1 cellular context compared by ENCODE assay signal in genomic region chr3:46549408-46549904, GRCh38.
TF ChIP-seq lines count a peak whose summit lies in the region.

No MANE protein-coding gene starts in this region.

TF ChIP-seq in K562, 482 proteins besides CTCF, POLR2A, EP300 and RAD21 (continued from another document and continues in another):
- TF ChIP-seq, protein P1, sequence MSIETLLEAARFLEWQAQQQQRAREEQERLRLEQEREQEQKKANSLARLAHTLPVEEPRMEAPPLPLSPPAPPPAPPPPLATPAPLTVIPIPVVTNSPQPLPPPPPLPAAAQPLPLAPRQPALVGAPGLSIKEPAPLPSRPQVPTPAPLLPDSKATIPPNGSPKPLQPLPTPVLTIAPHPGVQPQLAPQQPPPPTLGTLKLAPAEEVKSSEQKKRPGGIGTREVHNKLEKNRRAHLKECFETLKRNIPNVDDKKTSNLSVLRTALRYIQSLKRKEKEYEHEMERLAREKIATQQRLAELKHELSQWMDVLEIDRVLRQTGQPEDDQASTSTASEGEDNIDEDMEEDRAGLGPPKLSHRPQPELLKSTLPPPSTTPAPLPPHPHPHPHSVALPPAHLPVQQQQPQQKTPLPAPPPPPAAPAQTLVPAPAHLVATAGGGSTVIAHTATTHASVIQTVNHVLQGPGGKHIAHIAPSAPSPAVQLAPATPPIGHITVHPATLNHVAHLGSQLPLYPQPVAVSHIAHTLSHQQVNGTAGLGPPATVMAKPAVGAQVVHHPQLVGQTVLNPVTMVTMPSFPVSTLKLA (conservative IDR thresholded peaks at IDR 0.05): peak; percentile 33 to 63; a peak in 2 of 4 replicates
- TF ChIP-seq ZFX (CRISPR knock-in tag; IDR thresholded peaks at IDR 0.05): no peak
- no peak for TF ChIP-seq NR4A1 (CRISPR knock-in tag; IDR thresholded peaks at IDR 0.05)
- TF ChIP-seq NR4A1 (tag; IDR thresholded peaks at IDR 0.05): peak; percentile 79; the same call in 1 of the 2 replicates
- TF ChIP-seq TFAP4 (CRISPR knock-in tag; IDR thresholded peaks at IDR 0.05; ENCODE audit: borderline replicate concordance): peak; percentile 50
- TF ChIP-seq YBX1 (IDR thresholded peaks at IDR 0.05): no peak
- peak; percentile 59 for TF ChIP-seq ETV1 (tag; conservative IDR thresholded peaks at IDR 0.05; ENCODE audit: low read depth)
- TF ChIP-seq RHOXF2B (CRISPR knock-in tag; conservative IDR thresholded peaks at IDR 0.05): no peak
- TF ChIP-seq, protein P2, sequence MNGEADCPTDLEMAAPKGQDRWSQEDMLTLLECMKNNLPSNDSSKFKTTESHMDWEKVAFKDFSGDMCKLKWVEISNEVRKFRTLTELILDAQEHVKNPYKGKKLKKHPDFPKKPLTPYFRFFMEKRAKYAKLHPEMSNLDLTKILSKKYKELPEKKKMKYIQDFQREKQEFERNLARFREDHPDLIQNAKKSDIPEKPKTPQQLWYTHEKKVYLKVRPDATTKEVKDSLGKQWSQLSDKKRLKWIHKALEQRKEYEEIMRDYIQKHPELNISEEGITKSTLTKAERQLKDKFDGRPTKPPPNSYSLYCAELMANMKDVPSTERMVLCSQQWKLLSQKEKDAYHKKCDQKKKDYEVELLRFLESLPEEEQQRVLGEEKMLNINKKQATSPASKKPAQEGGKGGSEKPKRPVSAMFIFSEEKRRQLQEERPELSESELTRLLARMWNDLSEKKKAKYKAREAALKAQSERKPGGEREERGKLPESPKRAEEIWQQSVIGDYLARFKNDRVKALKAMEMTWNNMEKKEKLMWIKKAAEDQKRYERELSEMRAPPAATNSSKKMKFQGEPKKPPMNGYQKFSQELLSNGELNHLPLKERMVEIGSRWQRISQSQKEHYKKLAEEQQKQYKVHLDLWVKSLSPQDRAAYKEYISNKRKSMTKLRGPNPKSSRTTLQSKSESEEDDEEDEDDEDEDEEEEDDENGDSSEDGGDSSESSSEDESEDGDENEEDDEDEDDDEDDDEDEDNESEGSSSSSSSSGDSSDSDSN (IDR thresholded peaks at IDR 0.05; ENCODE audit: borderline replicate concordance in 1 of 2, low read depth in 2 of 2, low read length in 2 of 2): peak in 1 of 2 experiments; percentile 23; a peak in 1 of 4 replicates
- peak; percentile 66 for TF ChIP-seq RBBP5 (IDR thresholded peaks at IDR 0.05; ENCODE audit: borderline replicate concordance, insufficient read depth, low read length, poor library complexity, severe bottlenecking)
- peak; percentile 91 for TF ChIP-seq SOX6 (IDR thresholded peaks at IDR 0.05)
- TF ChIP-seq SMAD4 (CRISPR knock-in tag; conservative IDR thresholded peaks at IDR 0.05): peak; percentile 83
- peak; percentile 95 for TF ChIP-seq SMARCE1 (IDR thresholded peaks at IDR 0.05)
- TF ChIP-seq TBL1XR1 (IDR thresholded peaks at IDR 0.05; ENCODE audit: low read length in 2 of 2): peak in 1 of 2 experiments; percentile 67; a peak in 2 of 4 replicates
- peak; percentile 90 for TF ChIP-seq POLR2AphosphoS5 (IDR thresholded peaks at IDR 0.05; ENCODE audit: control insufficient read depth, insufficient read depth, low read depth, low read length)
- TF ChIP-seq CHD4 (IDR thresholded peaks at IDR 0.05; ENCODE audit: insufficient read depth, insufficient replicate concordance, low read depth, low read length, poor library complexity, severe bottlenecking): peak; percentile 33
- peak; percentile 99 for TF ChIP-seq LEF1 (IDR thresholded peaks at IDR 0.05)
- no peak for TF ChIP-seq HOXB6 (CRISPR knock-in tag; IDR thresholded peaks at IDR 0.05; ENCODE audit: borderline replicate concordance)
- TF ChIP-seq, protein P3, sequence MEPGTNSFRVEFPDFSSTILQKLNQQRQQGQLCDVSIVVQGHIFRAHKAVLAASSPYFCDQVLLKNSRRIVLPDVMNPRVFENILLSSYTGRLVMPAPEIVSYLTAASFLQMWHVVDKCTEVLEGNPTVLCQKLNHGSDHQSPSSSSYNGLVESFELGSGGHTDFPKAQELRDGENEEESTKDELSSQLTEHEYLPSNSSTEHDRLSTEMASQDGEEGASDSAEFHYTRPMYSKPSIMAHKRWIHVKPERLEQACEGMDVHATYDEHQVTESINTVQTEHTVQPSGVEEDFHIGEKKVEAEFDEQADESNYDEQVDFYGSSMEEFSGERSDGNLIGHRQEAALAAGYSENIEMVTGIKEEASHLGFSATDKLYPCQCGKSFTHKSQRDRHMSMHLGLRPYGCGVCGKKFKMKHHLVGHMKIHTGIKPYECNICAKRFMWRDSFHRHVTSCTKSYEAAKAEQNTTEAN (CRISPR knock-in tag; IDR thresholded peaks at IDR 0.05): no peak
- TF ChIP-seq LCOR (CRISPR knock-in tag; IDR thresholded peaks at IDR 0.05): peak; percentile 67; the same call in 1 of the 2 replicates
- TF ChIP-seq ARNT (IDR thresholded peaks at IDR 0.05): peak in 1 of 2 experiments; percentile 93; a peak in 2 of 4 replicates
- peak; percentile 56; the same call in 1 of the 2 replicates for TF ChIP-seq MBD2 (IDR thresholded peaks at IDR 0.05; ENCODE audit: borderline replicate concordance, low read depth)
- TF ChIP-seq ZSCAN32 (CRISPR knock-in tag; IDR thresholded peaks at IDR 0.05): peak; percentile 70; the same call in 1 of the 2 replicates
- peak; percentile 94 for TF ChIP-seq NCOR1 (IDR thresholded peaks at IDR 0.05)
- no peak for TF ChIP-seq PPARD (CRISPR knock-in tag; IDR thresholded peaks at IDR 0.05)
- no peak for TF ChIP-seq STAG1 (CRISPR knock-in tag; IDR thresholded peaks at IDR 0.05; ENCODE audit: borderline replicate concordance)
- TF ChIP-seq HEY1 (CRISPR knock-in tag; IDR thresholded peaks at IDR 0.05; ENCODE audit: borderline replicate concordance): 0 out of 2 replicates have a peak, but pooled peaks have one; percentile 51
- TF ChIP-seq PML (IDR thresholded peaks at IDR 0.05; ENCODE audit: low read length): peak; percentile 76
- TF ChIP-seq, protein P4, sequence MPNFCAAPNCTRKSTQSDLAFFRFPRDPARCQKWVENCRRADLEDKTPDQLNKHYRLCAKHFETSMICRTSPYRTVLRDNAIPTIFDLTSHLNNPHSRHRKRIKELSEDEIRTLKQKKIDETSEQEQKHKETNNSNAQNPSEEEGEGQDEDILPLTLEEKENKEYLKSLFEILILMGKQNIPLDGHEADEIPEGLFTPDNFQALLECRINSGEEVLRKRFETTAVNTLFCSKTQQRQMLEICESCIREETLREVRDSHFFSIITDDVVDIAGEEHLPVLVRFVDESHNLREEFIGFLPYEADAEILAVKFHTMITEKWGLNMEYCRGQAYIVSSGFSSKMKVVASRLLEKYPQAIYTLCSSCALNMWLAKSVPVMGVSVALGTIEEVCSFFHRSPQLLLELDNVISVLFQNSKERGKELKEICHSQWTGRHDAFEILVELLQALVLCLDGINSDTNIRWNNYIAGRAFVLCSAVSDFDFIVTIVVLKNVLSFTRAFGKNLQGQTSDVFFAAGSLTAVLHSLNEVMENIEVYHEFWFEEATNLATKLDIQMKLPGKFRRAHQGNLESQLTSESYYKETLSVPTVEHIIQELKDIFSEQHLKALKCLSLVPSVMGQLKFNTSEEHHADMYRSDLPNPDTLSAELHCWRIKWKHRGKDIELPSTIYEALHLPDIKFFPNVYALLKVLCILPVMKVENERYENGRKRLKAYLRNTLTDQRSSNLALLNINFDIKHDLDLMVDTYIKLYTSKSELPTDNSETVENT (CRISPR knock-in tag; IDR thresholded peaks at IDR 0.05): no peak
- TF ChIP-seq NONO (IDR thresholded peaks at IDR 0.05; ENCODE audit: low read depth in 2 of 2, low read length in 1 of 2): no peak
- TF ChIP-seq XRCC5 (IDR thresholded peaks at IDR 0.05; ENCODE audit: low read depth, low read length): 0 out of 2 replicates have a peak, but pooled peaks have one; percentile 21
- 0 out of 2 replicates have a peak, but pooled peaks have one; percentile 19 for TF ChIP-seq KLF13 (tag; IDR thresholded peaks at IDR 0.05; ENCODE audit: borderline replicate concordance, low read depth)
- no peak for TF ChIP-seq E2F6 (IDR thresholded peaks at IDR 0.05; ENCODE audit: borderline replicate concordance in 1 of 2, extremely low read depth in 1 of 2, insufficient read depth in 1 of 2, insufficient read length in 1 of 2, low read depth in 1 of 2, low read length in 1 of 2, poor library complexity in 1 of 2, severe bottlenecking in 1 of 2)
- peak; percentile 90; the same call in 1 of the 2 replicates for TF ChIP-seq GATAD2B (IDR thresholded peaks at IDR 0.05; ENCODE audit: borderline replicate concordance)
- TF ChIP-seq NR2C1 (IDR thresholded peaks at IDR 0.05): peak; percentile 29; the same call in 1 of the 2 replicates
- peak; percentile 34; the same call in 1 of the 2 replicates for TF ChIP-seq NR2C1 (tag; IDR thresholded peaks at IDR 0.05)
- peak; percentile 83; the same call in 1 of the 2 replicates for TF ChIP-seq STAT5A (IDR thresholded peaks at IDR 0.05; ENCODE audit: borderline replicate concordance, low read length)
- TF ChIP-seq FOS (IDR thresholded peaks at IDR 0.05; ENCODE audit: extremely low read depth, insufficient read length): no peak
- TF ChIP-seq ZNF644 (tag; IDR thresholded peaks at IDR 0.05; ENCODE audit: low read depth): 0 out of 2 replicates have a peak, but pooled peaks have one; percentile 78
- TF ChIP-seq CEBPG (CRISPR knock-in tag; IDR thresholded peaks at IDR 0.05): peak; percentile 95
- peak; percentile 67 to 79; a peak in 3 of 4 replicates for TF ChIP-seq CEBPG (tag; conservative IDR thresholded peaks at IDR 0.05 in 1 of 2, IDR thresholded peaks at IDR 0.05 in 1 of 2)
- TF ChIP-seq, protein P5, sequence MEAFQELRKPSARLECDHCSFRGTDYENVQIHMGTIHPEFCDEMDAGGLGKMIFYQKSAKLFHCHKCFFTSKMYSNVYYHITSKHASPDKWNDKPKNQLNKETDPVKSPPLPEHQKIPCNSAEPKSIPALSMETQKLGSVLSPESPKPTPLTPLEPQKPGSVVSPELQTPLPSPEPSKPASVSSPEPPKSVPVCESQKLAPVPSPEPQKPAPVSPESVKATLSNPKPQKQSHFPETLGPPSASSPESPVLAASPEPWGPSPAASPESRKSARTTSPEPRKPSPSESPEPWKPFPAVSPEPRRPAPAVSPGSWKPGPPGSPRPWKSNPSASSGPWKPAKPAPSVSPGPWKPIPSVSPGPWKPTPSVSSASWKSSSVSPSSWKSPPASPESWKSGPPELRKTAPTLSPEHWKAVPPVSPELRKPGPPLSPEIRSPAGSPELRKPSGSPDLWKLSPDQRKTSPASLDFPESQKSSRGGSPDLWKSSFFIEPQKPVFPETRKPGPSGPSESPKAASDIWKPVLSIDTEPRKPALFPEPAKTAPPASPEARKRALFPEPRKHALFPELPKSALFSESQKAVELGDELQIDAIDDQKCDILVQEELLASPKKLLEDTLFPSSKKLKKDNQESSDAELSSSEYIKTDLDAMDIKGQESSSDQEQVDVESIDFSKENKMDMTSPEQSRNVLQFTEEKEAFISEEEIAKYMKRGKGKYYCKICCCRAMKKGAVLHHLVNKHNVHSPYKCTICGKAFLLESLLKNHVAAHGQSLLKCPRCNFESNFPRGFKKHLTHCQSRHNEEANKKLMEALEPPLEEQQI (IDR thresholded peaks at IDR 0.05): peak; percentile 88
- TF ChIP-seq GABPA (tag; conservative IDR thresholded peaks at IDR 0.05; ENCODE audit: low read depth): peak; percentile 71
- TF ChIP-seq, protein P6, sequence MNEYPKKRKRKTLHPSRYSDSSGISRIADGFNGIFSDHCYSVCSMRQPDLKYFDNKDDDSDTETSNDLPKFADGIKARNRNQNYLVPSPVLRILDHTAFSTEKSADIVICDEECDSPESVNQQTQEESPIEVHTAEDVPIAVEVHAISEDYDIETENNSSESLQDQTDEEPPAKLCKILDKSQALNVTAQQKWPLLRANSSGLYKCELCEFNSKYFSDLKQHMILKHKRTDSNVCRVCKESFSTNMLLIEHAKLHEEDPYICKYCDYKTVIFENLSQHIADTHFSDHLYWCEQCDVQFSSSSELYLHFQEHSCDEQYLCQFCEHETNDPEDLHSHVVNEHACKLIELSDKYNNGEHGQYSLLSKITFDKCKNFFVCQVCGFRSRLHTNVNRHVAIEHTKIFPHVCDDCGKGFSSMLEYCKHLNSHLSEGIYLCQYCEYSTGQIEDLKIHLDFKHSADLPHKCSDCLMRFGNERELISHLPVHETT (CRISPR knock-in tag; conservative IDR thresholded peaks at IDR 0.05 in 1 of 2, IDR thresholded peaks at IDR 0.05 in 1 of 2): peak in 1 of 2 experiments; percentile 81; a peak in 2 of 4 replicates
- TF ChIP-seq NCOA1 (IDR thresholded peaks at IDR 0.05; ENCODE audit: low read depth): peak; percentile 78
- TF ChIP-seq FOSL1 (tag; conservative IDR thresholded peaks at IDR 0.05): peak; percentile 64
- TF ChIP-seq ZNF668 (CRISPR knock-in tag; IDR thresholded peaks at IDR 0.05): peak; percentile 3; the same call in 1 of the 2 replicates
- peak; percentile 95 for TF ChIP-seq TCF3 (CRISPR knock-in tag; IDR thresholded peaks at IDR 0.05)
- no peak for TF ChIP-seq CCNT2 (IDR thresholded peaks at IDR 0.05; ENCODE audit: borderline replicate concordance, extremely low read depth, insufficient read length, low read depth, low read length)
- TF ChIP-seq HSF4 (CRISPR knock-in tag; IDR thresholded peaks at IDR 0.05; ENCODE audit: borderline replicate concordance): no peak; the same call in 1 of the 2 replicates
